ENCODE assay signal across 1 cellular context in the genomic region with DNA sequence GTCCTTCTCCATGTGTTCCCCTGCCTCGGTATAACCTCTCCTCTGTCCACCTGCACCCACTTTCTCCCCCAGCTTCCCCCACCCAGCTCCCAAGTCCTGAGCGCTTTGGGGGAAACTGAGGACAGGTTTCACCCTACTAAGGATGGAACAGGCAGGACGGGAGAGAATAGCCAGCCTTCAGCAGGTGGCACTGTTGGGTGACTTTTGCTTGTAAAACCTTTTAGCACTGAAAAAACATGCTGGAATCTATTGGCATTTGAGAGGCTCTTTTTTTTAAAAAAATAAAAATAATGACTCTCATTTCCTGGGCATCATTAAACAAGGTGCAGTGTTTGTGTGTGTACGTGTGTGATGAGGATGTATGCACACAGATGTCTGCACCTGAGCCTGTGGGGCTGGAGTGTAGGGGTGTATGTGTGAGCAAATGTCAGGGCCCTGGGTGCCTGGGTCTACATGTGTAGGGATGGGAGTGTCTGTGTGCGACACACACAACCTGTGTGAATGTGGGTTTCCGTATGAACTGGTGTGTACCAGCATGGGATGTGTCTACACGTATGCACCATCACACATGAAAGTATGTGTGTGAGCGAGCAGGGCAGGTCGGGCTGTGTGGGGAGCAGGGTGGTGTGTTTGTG.
TF ChIP-seq lines count a peak whose summit lies in the region.

No MANE protein-coding gene starts in this region.

TF ChIP-seq in HCT116, 20 proteins besides CTCF, POLR2A, EP300 and RAD21 (continued from another document):
- TF ChIP-seq, protein P1, sequence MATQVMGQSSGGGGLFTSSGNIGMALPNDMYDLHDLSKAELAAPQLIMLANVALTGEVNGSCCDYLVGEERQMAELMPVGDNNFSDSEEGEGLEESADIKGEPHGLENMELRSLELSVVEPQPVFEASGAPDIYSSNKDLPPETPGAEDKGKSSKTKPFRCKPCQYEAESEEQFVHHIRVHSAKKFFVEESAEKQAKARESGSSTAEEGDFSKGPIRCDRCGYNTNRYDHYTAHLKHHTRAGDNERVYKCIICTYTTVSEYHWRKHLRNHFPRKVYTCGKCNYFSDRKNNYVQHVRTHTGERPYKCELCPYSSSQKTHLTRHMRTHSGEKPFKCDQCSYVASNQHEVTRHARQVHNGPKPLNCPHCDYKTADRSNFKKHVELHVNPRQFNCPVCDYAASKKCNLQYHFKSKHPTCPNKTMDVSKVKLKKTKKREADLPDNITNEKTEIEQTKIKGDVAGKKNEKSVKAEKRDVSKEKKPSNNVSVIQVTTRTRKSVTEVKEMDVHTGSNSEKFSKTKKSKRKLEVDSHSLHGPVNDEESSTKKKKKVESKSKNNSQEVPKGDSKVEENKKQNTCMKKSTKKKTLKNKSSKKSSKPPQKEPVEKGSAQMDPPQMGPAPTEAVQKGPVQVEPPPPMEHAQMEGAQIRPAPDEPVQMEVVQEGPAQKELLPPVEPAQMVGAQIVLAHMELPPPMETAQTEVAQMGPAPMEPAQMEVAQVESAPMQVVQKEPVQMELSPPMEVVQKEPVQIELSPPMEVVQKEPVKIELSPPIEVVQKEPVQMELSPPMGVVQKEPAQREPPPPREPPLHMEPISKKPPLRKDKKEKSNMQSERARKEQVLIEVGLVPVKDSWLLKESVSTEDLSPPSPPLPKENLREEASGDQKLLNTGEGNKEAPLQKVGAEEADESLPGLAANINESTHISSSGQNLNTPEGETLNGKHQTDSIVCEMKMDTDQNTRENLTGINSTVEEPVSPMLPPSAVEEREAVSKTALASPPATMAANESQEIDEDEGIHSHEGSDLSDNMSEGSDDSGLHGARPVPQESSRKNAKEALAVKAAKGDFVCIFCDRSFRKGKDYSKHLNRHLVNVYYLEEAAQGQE (IDR thresholded peaks at IDR 0.05; ENCODE audit: low read depth): no peak
- TF ChIP-seq ZFX (IDR thresholded peaks at IDR 0.05) (no peak), POLR2AphosphoS5 (IDR thresholded peaks at IDR 0.05; ENCODE audit: low read depth, low read length) (no peak), YY1 (IDR thresholded peaks at IDR 0.05; ENCODE audit: extremely low read depth, insufficient replicate concordance, low read depth, low read length) (no peak), TCF7L2 (IDR thresholded peaks at IDR 0.05; ENCODE audit: borderline replicate concordance, extremely low read depth, insufficient read depth, insufficient read length) (no peak), SP1 (IDR thresholded peaks at IDR 0.05; ENCODE audit: low read depth) (no peak), ZBTB33 (IDR thresholded peaks at IDR 0.05; ENCODE audit: extremely low read depth, insufficient replicate concordance, low read length) (no peak), ATF3 (IDR thresholded peaks at IDR 0.05) (no peak), JUND (IDR thresholded peaks at IDR 0.05) (no peak), EZH2phosphoT487 (IDR thresholded peaks at IDR 0.05; ENCODE audit: borderline replicate concordance) (no peak), CBX3 (IDR thresholded peaks at IDR 0.05; ENCODE audit: low read depth) (no peak), EGR1 (IDR thresholded peaks at IDR 0.05; ENCODE audit: low read depth) (no peak), SRF (IDR thresholded peaks at IDR 0.05; ENCODE audit: low read depth) (no peak), EZH2 (IDR thresholded peaks at IDR 0.05) (no peak), CEBPB (IDR thresholded peaks at IDR 0.05; ENCODE audit: low read depth) (no peak), ZNF274 (IDR thresholded peaks at IDR 0.05; ENCODE audit: low read depth, low read length) (no peak)
